8 cellular contexts compared by ENCODE assay signal in the genomic region with DNA sequence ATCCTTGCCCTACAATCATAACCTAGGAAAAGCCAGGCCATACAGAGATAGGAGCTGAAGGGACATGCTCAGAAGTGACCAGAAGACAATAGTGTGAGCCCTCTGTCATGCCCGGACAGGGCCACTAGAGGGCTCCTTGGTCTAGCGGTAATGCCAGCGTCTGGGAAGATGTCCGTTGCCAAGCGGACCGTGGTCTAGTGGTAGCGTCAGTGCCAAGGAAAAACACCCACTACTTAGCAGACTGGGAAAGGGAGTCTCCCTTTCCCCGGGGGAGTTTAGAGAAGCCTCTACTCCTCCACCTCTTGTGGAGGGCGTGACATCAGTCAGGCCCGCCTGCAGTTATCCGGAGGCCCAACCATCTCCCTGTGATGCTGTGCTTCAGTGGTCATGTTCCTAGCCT. TPM values are rescaled to one million over a fixed set of nuclear protein-coding genes. Genes with fewer than 3 reads are reported as not detected.
DNase-seq lines count a peak whose midpoint lies in the region; ATAC-seq and TF ChIP-seq lines count a peak whose summit lies in the region.
"Not testable (repeated sequence)": the region's sequence is repeated elsewhere in the genome, so short reads cannot be mapped to it uniquely, and the experiment has no call there.

No MANE protein-coding gene starts in this region.

- not testable (repeated sequence) for H3F3A ChIP-seq in DOHH2 (ENCODE audit: control insufficient read depth, insufficient read depth)

- not testable (repeated sequence) for TF ChIP-seq POLR2A in upper lobe of left lung (IDR thresholded peaks at IDR 0.05)

- BruUV-seq in Panc1 (replicated peaks; lab: Mats Ljungman, UMichigan): not testable (repeated sequence)

- H3K4me1 ChIP-seq in DOHH2 (ENCODE audit: control insufficient read depth, low read length); Panc1 (ENCODE audit: control insufficient read depth, insufficient read depth, low read length): not testable (repeated sequence)
- H3K4me1 ChIP-seq in upper lobe of left lung: peaks cover 3 to 15% (median 9%) of the 10 kb centered on the region in 4 donors

- H3K79me2 ChIP-seq in DOHH2 (ENCODE audit: control insufficient read depth, low read length): not testable (repeated sequence)

- H3K9me3 ChIP-seq in DOHH2 (ENCODE audit: control insufficient read depth, insufficient read depth, low read length); MG63; Panc1 (ENCODE audit: control insufficient read depth, insufficient read depth, low read depth, low read length); upper lobe of left lung: not testable (repeated sequence)

- H3K27me3 ChIP-seq in DOHH2 (ENCODE audit: control insufficient read depth, low read length); MG63; Panc1 (ENCODE audit: control insufficient read depth, insufficient read depth, low read length); upper lobe of left lung: not testable (repeated sequence)

- H3K27ac ChIP-seq in DOHH2 (ENCODE audit: low read depth, low read length); Panc1 (ENCODE audit: low read length); upper lobe of left lung: not testable (repeated sequence)

- not testable (repeated sequence) for TF ChIP-seq EP300 in upper lobe of left lung (IDR thresholded peaks at IDR 0.05)

- peak; percentile 73 for TF ChIP-seq CTCF in DOHH2 (IDR thresholded peaks at IDR 0.05; ENCODE audit: low read depth, low read length, poor library complexity, severe bottlenecking)
- peak; percentile 85 for TF ChIP-seq CTCF in Panc1 (IDR thresholded peaks at IDR 0.05)
- TF ChIP-seq CTCF in upper lobe of left lung (IDR thresholded peaks at IDR 0.05): peak; percentile 14 to 80 (median 54)

- CTCF ChIA-PET in Panc1 (lab: Charles Lee): interaction anchor here (1.0 to 1.3 kb wide), 2 partner anchors 97 to 254 kb away, joined by 3 read pairs; no protein-coding TSS in a partner anchor

- not testable (repeated sequence) for ATAC-seq in Panc1; upper lobe of left lung (ENCODE audit: low FRiP score in 2 of 2)

- POLR2A ChIA-PET in Panc1 (lab: Charles Lee): interaction anchor here (0.6 to 0.7 kb wide), 2 partner anchors 19 to 156 kb away, joined by 3 to 4 read pairs; no protein-coding TSS in a partner anchor

- intact Hi-C loops in Panc1 (cut with micrococcal nuclease; ENCODE audit: unreplicated experiment): not testable (repeated sequence)
- intact Hi-C loops in posterior cingulate gyrus (cut with DNase I): loop anchor here (10.0 kb wide), 1 partner anchor 230 kb away; the partner anchor contains the start of gene COL9A2

- peaks cover 30% of the 10 kb centered on the region for H3K36me3 ChIP-seq in DOHH2 (ENCODE audit: control insufficient read depth, low read length)
- H3K36me3 ChIP-seq in MG63: peaks cover 18% of the 10 kb centered on the region
- not testable (repeated sequence) for H3K36me3 ChIP-seq in Panc1 (ENCODE audit: control insufficient read depth, insufficient read depth, low read length)
- peaks cover 8 to 56% (median 40%) of the 10 kb centered on the region in 4 donors for H3K36me3 ChIP-seq in upper lobe of left lung

- H3K9me2 ChIP-seq in DOHH2 (replicated peaks; ENCODE audit: control insufficient read depth, low read length): not testable (repeated sequence)

- DNase-seq in MG63 (peak; percentile 73), Panc1 (ENCODE audit: low read depth, low spot score) (peak; percentile 39), dermis blood vessel endothelial cell (peak; percentile 74), iris pigment epithelial cell (ENCODE audit: low read depth) (peak; percentile 55), posterior cingulate gyrus (peak; percentile 67 to 97 (median 84)), upper lobe of left lung (peak in 1 of 2 donors; percentile 83)
- DNase-seq in activated CD8-positive, alpha-beta memory T cell treated with anti-CD3 and anti-CD28 coated beads, Interleukin-2, amount 50 U/mL, for 4 hours: peak; percentile 38

- WGBS in upper lobe of left lung, 2 donors: 12 to 23% methylated on average over 6 to 11 of the region's 11 CpGs

- not testable (repeated sequence) for H3K4me2 ChIP-seq in DOHH2 (ENCODE audit: low read length)

- in situ Hi-C loops in Panc1 (cut with HindIII; ENCODE audit: low pct_unique_long_range_greater_than_20kb, low sequenced_read_pairs): not testable (repeated sequence)

- H4K20me1 ChIP-seq in DOHH2 (ENCODE audit: control insufficient read depth, insufficient read depth, low read depth, low read length): not testable (repeated sequence)

- not testable (repeated sequence) for H3K4me3 ChIP-seq in DOHH2 (ENCODE audit: low read length); MG63; Panc1 (ENCODE audit: low read depth in 2 of 2, low read length in 2 of 2); upper lobe of left lung

RNA-seq across cellular contexts. Expression of gene PPT1, which starts 12.3 kb away (rescaled TPM):
- total RNA-seq in MG63 (2014; rRNA removed; shearing (Covaris generic); ENCODE audit: low replicate concordance): 67.5 and 97.0 TPM in 2 replicates
- 158 TPM for total RNA-seq in Panc1 (2021; ENCODE audit: unreplicated experiment)
- 106 TPM for polyA plus RNA-seq in Panc1 (2012; ENCODE audit: insufficient read length)
- 53.3 and 101 TPM in 2 replicates for total RNA-seq in dermis blood vessel endothelial cell
- 100 to 1,000 TPM in 3 of 6 donors, 10 to 100 TPM in 3; 35.6 to 190 (median 95.3) TPM for total RNA-seq in upper lobe of left lung

RNA-seq across cellular contexts. Expression of gene CAP1, which starts 44.2 kb away (rescaled TPM):
- 164 and 175 TPM in 2 replicates for total RNA-seq in MG63 (2014; rRNA removed; shearing (Covaris generic); ENCODE audit: low replicate concordance)
- total RNA-seq in Panc1 (2021; ENCODE audit: unreplicated experiment): 463 TPM
- polyA plus RNA-seq in Panc1 (2012; ENCODE audit: insufficient read length): 319 TPM
- 430 and 574 TPM in 2 replicates for total RNA-seq in dermis blood vessel endothelial cell
- total RNA-seq in upper lobe of left lung: 100 to 1,000 TPM; 113 to 502 (median 245) TPM
